In genomic region chr10:132965411-132966057, GRCh38 we compare ENCODE assay signal across 23 cellular contexts. TPM values are rescaled to one million over a fixed set of nuclear protein-coding genes. Genes with fewer than 3 reads are reported as not detected.
DNase-seq lines count a peak whose midpoint lies in the region; ATAC-seq and TF ChIP-seq lines count a peak whose summit lies in the region.
"Had no signal": no experiment of that assay in that cellular context is flagged by ENCODE, and none has a peak within 500 bp of the region (broad histone marks: within the 10 kb centered on the region; RNA-seq: fewer than 3 reads in every experiment).

No MANE protein-coding gene starts in this region.

- H2AFZ ChIP-seq in osteoblast (ENCODE audit: low read length) (no peak overlapping the region), PC-3 (ENCODE audit: low read length) (no peak overlapping the region)

- H3K27me3 ChIP-seq in CD4-positive, alpha-beta T cell (ENCODE audit: control insufficient read depth, insufficient read depth, low read length) = peaks cover 6% of the 10 kb centered on the region
- H3K27me3 ChIP-seq in osteoblast (ENCODE audit: insufficient read depth, low read length) = peaks cover 39% of the 10 kb centered on the region
- H3K27me3 ChIP-seq in PC-3 (ENCODE audit: low read length) = peaks cover 19% of the 10 kb centered on the region

- H3K36me3 Mint-ChIP-seq in CD4-positive, alpha-beta T cell (ENCODE audit: low read depth) = no peaks in the 10 kb centered on the region
- peaks cover 6% of the 10 kb centered on the region for H3K36me3 Mint-ChIP-seq in glutamatergic neuron (ENCODE audit: unreplicated experiment)
- H3K36me3 Mint-ChIP-seq: activated CD8-positive, alpha-beta memory T cell treated with anti-CD3 and anti-CD28 coated beads, Interleukin-2, amount 10 ng/mL, durations not matched to agents 7 days and 5 days had no signal

- peak overlapping the region; percentile 40 for H3K4me3 Mint-ChIP-seq in CD4-positive, alpha-beta T cell
- H3K4me3 Mint-ChIP-seq in glutamatergic neuron (ENCODE audit: unreplicated experiment) = no peak overlapping the region
- H3K4me3 Mint-ChIP-seq: activated CD8-positive, alpha-beta memory T cell treated with anti-CD3 and anti-CD28 coated beads, Interleukin-2, amount 10 ng/mL, durations not matched to agents 7 days and 5 days; memory B cell; nephron progenitor cell had no signal

- no peaks in the 10 kb centered on the region for H3K9me3 ChIP-seq in CD4-positive, alpha-beta T cell (ENCODE audit: control insufficient read depth, low read length)
- H3K9me3 ChIP-seq in osteoblast (ENCODE audit: low read depth, low read length) = no peaks in the 10 kb centered on the region
- H3K9me3 ChIP-seq in PC-3 (ENCODE audit: low read length) = no peaks in the 10 kb centered on the region

- H3F3A ChIP-seq in PC-3 (ENCODE audit: low read length, unreplicated experiment) = no peaks in the 10 kb centered on the region

- peaks cover 6% of the 10 kb centered on the region for H3K4me1 Mint-ChIP-seq in CD4-positive, alpha-beta T cell (ENCODE audit: low read depth)
- H3K4me1 Mint-ChIP-seq in glutamatergic neuron (ENCODE audit: low read depth, unreplicated experiment) = peaks cover 15% of the 10 kb centered on the region

- no peaks in the 10 kb centered on the region for H3K9me2 ChIP-seq in PC-3 (replicated peaks; ENCODE audit: low read length)

- no peaks in the 10 kb centered on the region for H3K36me3 ChIP-seq in osteoblast (ENCODE audit: insufficient read depth, low read length)
- H3K36me3 ChIP-seq in PC-3 (ENCODE audit: low read depth, low read length) = no peaks in the 10 kb centered on the region
- H3K36me3 ChIP-seq: heart left ventricle had no signal

- no peaks in the 10 kb centered on the region for H3K9me3 Mint-ChIP-seq in CD4-positive, alpha-beta T cell
- H3K9me3 Mint-ChIP-seq in glutamatergic neuron (ENCODE audit: unreplicated experiment) = peaks cover 8% of the 10 kb centered on the region

- no peak overlapping the region for H3K27ac Mint-ChIP-seq in CD4-positive, alpha-beta T cell
- H3K27ac Mint-ChIP-seq in glutamatergic neuron (ENCODE audit: unreplicated experiment) = no peak overlapping the region
- H3K27ac Mint-ChIP-seq: activated CD8-positive, alpha-beta memory T cell treated with anti-CD3 and anti-CD28 coated beads, Interleukin-2, amount 10 ng/mL, durations not matched to agents 7 days and 5 days; memory B cell; nephron progenitor cell; progenitor cell of endocrine pancreas had no signal

- POLR2A ChIA-PET in CD4-positive, alpha-beta T cell (lab: Charles Lee) = no interaction called here
- POLR2A ChIA-PET in PC-3 (lab: Charles Lee; ENCODE audit: unreplicated experiment) = no interaction called here

- H3K4me2 ChIP-seq in osteoblast (ENCODE audit: insufficient read depth, low read length) = no peak overlapping the region
- no peak overlapping the region for H3K4me2 ChIP-seq in PC-3 (ENCODE audit: low read length)

- H3K4me1 ChIP-seq in osteoblast (ENCODE audit: insufficient read depth, low read length) = peaks cover 6% of the 10 kb centered on the region
- H3K4me1 ChIP-seq in PC-3 (ENCODE audit: insufficient read depth, low read length) = peaks cover 4% of the 10 kb centered on the region; the same call in 1 of the 2 replicates

- BruUV-seq in PC-3 (replicated peaks; lab: Mats Ljungman, UMichigan) = no TSS peak

- H4K20me1 ChIP-seq in osteoblast (ENCODE audit: insufficient read depth, low read length) (no peaks in the 10 kb centered on the region), PC-3 (ENCODE audit: low read length) (no peaks in the 10 kb centered on the region)

- no peak overlapping the region for H3K27ac ChIP-seq in CD4-positive, alpha-beta T cell (ENCODE audit: low read depth, low read length)
- no peak overlapping the region for H3K27ac ChIP-seq in osteoblast (ENCODE audit: low read depth, low read length)
- no peak overlapping the region for H3K27ac ChIP-seq in PC-3 (ENCODE audit: low read length)

- no peak for TF ChIP-seq CTCF in CD4-positive, alpha-beta T cell (IDR thresholded peaks at IDR 0.05)
- TF ChIP-seq CTCF in epithelial cell of esophagus (IDR thresholded peaks at IDR 0.05; ENCODE audit: insufficient read depth, low read depth, low read length, missing control alignments) (no peak), osteoblast (IDR thresholded peaks at IDR 0.05; ENCODE audit: extremely low read depth, low read depth, low read length) (no peak), glutamatergic neuron (IDR thresholded peaks at IDR 0.05; ENCODE audit: partially characterized antibody, unreplicated experiment) (no peak), PC-3 (conservative IDR thresholded peaks at IDR 0.05; ENCODE audit: low read depth, low read length) (no peak)

- CTCF ChIA-PET in CD4-positive, alpha-beta T cell (lab: Charles Lee) = no interaction called here
- CTCF ChIA-PET in PC-3 (lab: Charles Lee) = no interaction called here

- H3K9ac ChIP-seq in PC-3 (ENCODE audit: low read length) = no peak overlapping the region

- intact Hi-C loops in CD4-positive, alpha-beta T cell (cut with DNase I, micrococcal nuclease) = no loop called here
- intact Hi-C loops in PC-3 (cut with micrococcal nuclease) = no loop called here

- peaks cover 24% of the 10 kb centered on the region for H3K27me3 Mint-ChIP-seq in CD4-positive, alpha-beta T cell
- H3K27me3 Mint-ChIP-seq in glutamatergic neuron (ENCODE audit: unreplicated experiment) = peaks cover 7% of the 10 kb centered on the region

- H3K79me2 ChIP-seq in osteoblast (ENCODE audit: insufficient read depth, low read length) = no peaks in the 10 kb centered on the region
- no peaks in the 10 kb centered on the region for H3K79me2 ChIP-seq in PC-3 (ENCODE audit: low read length)

- DNase-seq in CD4-positive, alpha-beta T cell = no peak
- DNase-seq in HT1080 (ENCODE audit: low read depth) (peak; percentile 21), epithelial cell of esophagus (ENCODE audit: low read depth) (peak; percentile 9), osteoblast (ENCODE audit: insufficient read length, low spot score, missing footprints) (peak; percentile 38), glutamatergic neuron (no peak), PC-3 (no peak), HUDEP-2 (lab: John Stamatoyannopoulos, UW; ENCODE audit: unreplicated experiment in 76 of 76) (no peak), hypothalamus (lab: John Stamatoyannopoulos, UW) (no peak)
- DNase-seq: activated CD8-positive, alpha-beta memory T cell treated with anti-CD3 and anti-CD28 coated beads, Interleukin-2, amount 10 ng/mL, durations not matched to agents 7 days and 5 days; activated effector memory CD4-positive, alpha-beta T cell treated with Interleukin-2 at 50 U/mL for 16 hours; amygdala; central memory CD4-positive, alpha-beta T cell; DND-41; heart left ventricle; Kasumi-1; NCI-H1105; NCI-H748 treated with DMSO at 0.1 percent for 48 hours; nephron progenitor cell; SHP77 treated with DMSO at 0.1 percent for 48 hours; stimulated activated CD8-positive, alpha-beta memory T cell treated with anti-CD3 and anti-CD28 coated beads, Interleukin-4, amount 100 ng/mL, for 48 hours had no signal

- no peak for ATAC-seq in CD4-positive, alpha-beta T cell (ENCODE audit: poor library complexity)
- no peak for ATAC-seq in PC-3
- ATAC-seq: activated CD8-positive, alpha-beta memory T cell treated with anti-CD3 and anti-CD28 coated beads, Interleukin-2, amount 10 ng/mL, durations not matched to agents 7 days and 5 days had no signal

- H3K4me3 ChIP-seq in epithelial cell of esophagus (ENCODE audit: low read length) = peak overlapping the region; percentile 50
- no peak overlapping the region for H3K4me3 ChIP-seq in osteoblast (ENCODE audit: insufficient read depth, low read length)
- H3K4me3 ChIP-seq in PC-3 (ENCODE audit: low read length) = no peak overlapping the region

RNA-seq across cellular contexts. Expression of gene CFAP46, which starts 23.2 kb away (rescaled TPM):
- not detected for total RNA-seq in CD4-positive, alpha-beta T cell
- 0.35 and 0.53 TPM in 2 replicates for total RNA-seq in HT1080 (2014; rRNA removed; shearing (Covaris generic))
- 0.09 and 0.55 TPM in 2 replicates for polyA plus RNA-seq in HT1080 (2015; cell fraction: cytosol; rRNA removed)
- polyA plus RNA-seq in HT1080 (2015; cell fraction: nucleus; rRNA removed) = 0.08 and 0.54 TPM in 2 replicates
- under 0.01 and 0.29 TPM in 2 replicates for total RNA-seq in osteoblast
- total RNA-seq in glutamatergic neuron (ENCODE audit: unreplicated experiment) = 5.2 TPM
- 0.04 TPM in 1 of 2 replicates, not detected in the other for total RNA-seq in PC-3 (2014; rRNA removed)
- total RNA-seq: activated CD8-positive, alpha-beta memory T cell treated with anti-CD3 and anti-CD28 coated beads, Interleukin-2, amount 10 ng/mL, durations not matched to agents 7 days and 5 days; OCI-LY7 had no signal

Comparison
In these comparisons a context has a peak if more than half of its experiments do, and no peak if none do; other contexts are left out.
1. DNase-seq: peak in HT1080 (single experiment), epithelial cell of esophagus (single experiment) and osteoblast (single experiment); none in CD4-positive, alpha-beta T cell (0 of 10), glutamatergic neuron (single experiment), PC-3 (single experiment), HUDEP-2 (0 of 76) and hypothalamus (0 of 51).